8 cellular contexts compared by ENCODE assay signal in the genomic region with DNA sequence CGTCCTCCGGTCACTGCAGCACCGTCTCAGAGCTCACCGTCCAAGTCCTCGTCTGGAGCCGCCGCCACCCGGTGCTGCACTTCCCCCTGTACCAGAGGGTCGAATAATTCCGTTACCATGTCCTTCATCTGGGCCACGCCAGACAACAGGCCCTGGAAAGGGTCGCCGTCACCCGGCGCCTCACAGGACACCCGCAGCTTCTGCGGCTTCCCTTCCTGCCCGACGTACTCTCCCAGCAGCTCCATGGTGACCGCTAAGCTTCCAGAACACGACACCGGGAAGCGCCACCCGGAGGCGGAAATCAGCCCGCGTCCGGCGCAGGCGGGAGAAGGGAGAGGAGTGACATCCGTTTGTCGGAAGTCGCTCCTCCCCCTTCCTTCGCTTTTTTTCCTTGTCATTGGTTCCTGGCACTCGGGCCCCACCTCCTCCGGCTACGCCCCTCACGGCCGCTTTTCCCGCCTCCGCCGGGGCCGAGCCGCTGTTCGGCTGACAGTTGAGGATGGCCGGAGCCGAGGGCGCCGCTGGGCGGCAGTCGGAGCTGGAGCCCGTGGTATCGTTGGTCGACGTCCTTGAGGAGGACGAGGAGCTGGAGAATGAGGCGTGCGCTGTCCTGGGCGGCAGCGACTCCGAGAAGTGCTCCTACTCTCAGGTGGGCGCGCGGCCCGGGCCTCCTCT.
A peak's percentile ranks its signal among the peaks of the same experiment; 100 is the strongest.
DNase-seq lines count a peak whose midpoint lies in the region; ATAC-seq lines count a peak whose summit lies in the region.

A gene with protein sequence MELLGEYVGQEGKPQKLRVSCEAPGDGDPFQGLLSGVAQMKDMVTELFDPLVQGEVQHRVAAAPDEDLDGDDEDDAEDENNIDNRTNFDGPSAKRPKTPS (minus strand): TSS at position 273 of the 675 bp plus-strand sequence. CDS start 28 bp downstream, at position 245.
A gene with protein sequence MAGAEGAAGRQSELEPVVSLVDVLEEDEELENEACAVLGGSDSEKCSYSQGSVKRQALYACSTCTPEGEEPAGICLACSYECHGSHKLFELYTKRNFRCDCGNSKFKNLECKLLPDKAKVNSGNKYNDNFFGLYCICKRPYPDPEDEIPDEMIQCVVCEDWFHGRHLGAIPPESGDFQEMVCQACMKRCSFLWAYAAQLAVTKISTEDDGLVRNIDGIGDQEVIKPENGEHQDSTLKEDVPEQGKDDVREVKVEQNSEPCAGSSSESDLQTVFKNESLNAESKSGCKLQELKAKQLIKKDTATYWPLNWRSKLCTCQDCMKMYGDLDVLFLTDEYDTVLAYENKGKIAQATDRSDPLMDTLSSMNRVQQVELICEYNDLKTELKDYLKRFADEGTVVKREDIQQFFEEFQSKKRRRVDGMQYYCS (plus strand): TSS at position 464 of the 675 bp plus-strand sequence. CDS start 36 bp downstream, at position 500.

- DNase-seq in AML-193 (lab: John Stamatoyannopoulos, UW) (peak; percentile 91), NCI-H446 treated with DMSO at 0.1 percent for 48 hours (lab: John Stamatoyannopoulos, UW) (peak; percentile 97), cerebellar cortex (ENCODE audit: low spot score) (peak; percentile 98), islet precursor cell (peak; percentile 99)
- DNase-seq in stimulated activated CD4-positive, alpha-beta T cell treated with anti-CD3 and anti-CD28 coated beads, Interleukin-12 subunit alpha, Interleukin-12 subunit beta, amount 100 ng/mL, for 48 hours (ENCODE audit: low read depth in 2 of 3, low spot score in 1 of 3), result peak; percentile 85 to 90 (median 88)

- peak; percentile 79 for ATAC-seq in GM19035 (IDR thresholded peaks at IDR 0.05; ENCODE audit: unreplicated experiment)
- peak; percentile 89 for ATAC-seq in HG03354 (IDR thresholded peaks at IDR 0.05; ENCODE audit: poor library complexity, severe bottlenecking, unreplicated experiment)
- peak; percentile 94 to 96 for ATAC-seq in activated CD4-positive, CD25-positive, alpha-beta regulatory T cell treated with anti-CD3 and anti-CD28 coated beads, Interleukin-2, amount 50 U/mL, for 24 hours

Comparison
In these comparisons a context has a peak if more than half of its experiments do, and no peak if none do; other contexts are left out.
1. Peak in every context shown above with its lines: DNase-seq and ATAC-seq.